1 cellular context compared by ENCODE assay signal in the genomic region with DNA sequence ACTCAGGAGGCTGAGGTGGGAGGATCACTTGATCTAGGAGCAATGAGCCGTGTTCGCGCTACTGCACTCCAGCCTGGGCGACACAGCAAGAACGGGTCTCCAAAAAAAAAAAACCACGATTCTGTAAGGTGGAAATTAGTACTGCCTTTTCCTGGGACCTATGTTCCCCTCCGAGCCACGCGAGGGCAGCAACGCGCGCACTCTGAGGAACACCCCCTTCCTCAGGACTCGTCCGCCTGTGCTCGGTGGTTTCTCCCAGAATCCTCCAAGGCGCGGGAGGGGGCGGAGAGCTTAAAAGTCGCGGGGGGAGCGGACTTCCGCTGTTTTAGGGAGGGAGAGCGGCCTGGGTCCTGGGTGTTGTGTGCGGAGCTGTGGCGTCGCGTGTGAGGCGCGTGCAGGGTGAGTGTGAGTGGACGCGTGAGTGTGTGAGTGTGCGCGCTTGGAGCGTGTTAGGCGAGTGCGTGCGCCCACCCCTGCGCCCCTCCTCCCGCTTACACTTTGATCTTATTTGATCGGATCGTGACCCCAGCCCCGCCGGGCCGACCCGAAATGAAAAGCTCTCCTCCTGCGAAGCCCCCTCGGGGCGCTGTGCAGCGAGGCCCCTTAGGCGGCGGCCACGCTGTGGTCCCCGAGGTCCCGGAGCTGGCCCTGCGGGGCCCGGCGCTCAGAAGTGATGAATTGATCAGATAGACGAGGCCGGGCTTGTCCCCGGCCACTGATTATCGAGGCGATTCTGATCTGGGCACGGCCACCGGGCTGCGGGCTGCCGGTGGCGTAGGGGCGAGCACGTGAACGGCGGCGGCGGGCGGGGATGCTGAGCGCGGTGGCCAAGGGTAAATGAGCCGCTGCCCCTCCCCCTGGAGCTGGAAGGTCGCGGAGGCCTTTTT.
A peak's percentile ranks its signal among the peaks of the same experiment; 100 is the strongest.
TF ChIP-seq lines count a peak whose summit lies in the region.

No MANE protein-coding gene starts in this region.

TF ChIP-seq in A549, 52 proteins besides CTCF, POLR2A, EP300 and RAD21 (continued from another document):
- TF ChIP-seq, protein P1, sequence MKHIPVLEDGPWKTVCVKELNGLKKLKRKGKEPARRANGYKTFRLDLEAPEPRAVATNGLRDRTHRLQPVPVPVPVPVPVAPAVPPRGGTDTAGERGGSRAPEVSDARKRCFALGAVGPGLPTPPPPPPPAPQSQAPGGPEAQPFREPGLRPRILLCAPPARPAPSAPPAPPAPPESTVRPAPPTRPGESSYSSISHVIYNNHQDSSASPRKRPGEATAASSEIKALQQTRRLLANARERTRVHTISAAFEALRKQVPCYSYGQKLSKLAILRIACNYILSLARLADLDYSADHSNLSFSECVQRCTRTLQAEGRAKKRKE (CRISPR knock-in tag; IDR thresholded peaks at IDR 0.05; ENCODE audit: low read depth) = peak; percentile 33; the same call in 1 of the 2 replicates
- TF ChIP-seq TFCP2L1 (CRISPR knock-in tag; IDR thresholded peaks at IDR 0.05) (0 out of 2 replicates have a peak, but pooled peaks have one; percentile 48), KDM5A (IDR thresholded peaks at IDR 0.05) (peak; percentile 23; the same call in 1 of the 2 replicates), MYC (IDR thresholded peaks at IDR 0.05; ENCODE audit: borderline replicate concordance, low read length) (peak; percentile 89)
- TF ChIP-seq, protein P2, sequence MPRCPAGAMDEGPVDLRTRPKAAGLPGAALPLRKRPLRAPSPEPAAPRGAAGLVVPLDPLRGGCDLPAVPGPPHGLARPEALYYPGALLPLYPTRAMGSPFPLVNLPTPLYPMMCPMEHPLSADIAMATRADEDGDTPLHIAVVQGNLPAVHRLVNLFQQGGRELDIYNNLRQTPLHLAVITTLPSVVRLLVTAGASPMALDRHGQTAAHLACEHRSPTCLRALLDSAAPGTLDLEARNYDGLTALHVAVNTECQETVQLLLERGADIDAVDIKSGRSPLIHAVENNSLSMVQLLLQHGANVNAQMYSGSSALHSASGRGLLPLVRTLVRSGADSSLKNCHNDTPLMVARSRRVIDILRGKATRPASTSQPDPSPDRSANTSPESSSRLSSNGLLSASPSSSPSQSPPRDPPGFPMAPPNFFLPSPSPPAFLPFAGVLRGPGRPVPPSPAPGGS (IDR thresholded peaks at IDR 0.05) = peak; percentile 87
TF ChIP-seq in A549: peak in this region for 14.
